Comparison of ENCODE assay signal across 8 cellular contexts in genomic region chr17:62454111-62454510, GRCh38.
DNase-seq lines count a peak whose midpoint lies in the region; ATAC-seq and TF ChIP-seq lines count a peak whose summit lies in the region.
"Not testable (repeated sequence)": the region's sequence is repeated elsewhere in the genome, so short reads cannot be mapped to it uniquely, and the experiment has no call there.

No MANE protein-coding gene starts in this region.

- peak overlapping the region; percentile 87 for H3K27ac Mint-ChIP-seq in stimulated activated naive B cell treated with anti-CD40 and anti-IgM and Interleukin-4, amounts not matched to agents 10 μg/mL and 1 μg/mL and 100 μg/mL, for 72 hours

- H3K9me3 Mint-ChIP-seq in stimulated activated naive B cell treated with anti-CD40 and anti-IgM and Interleukin-4, amounts not matched to agents 10 μg/mL and 1 μg/mL and 100 μg/mL, for 72 hours: not testable (repeated sequence)

- H2AFZ ChIP-seq in KMS-11 (ENCODE audit: low read depth): not testable (repeated sequence)

- TF ChIP-seq CTCF in GM06990 (IDR thresholded peaks at IDR 0.05; ENCODE audit: insufficient read depth, low read length, poor library complexity, severe bottlenecking); KMS-11 (conservative IDR thresholded peaks at IDR 0.05; ENCODE audit: low read depth, low read length): not testable (repeated sequence)

- 0 out of 2 replicates have a peak overlapping the region, but pooled peaks have one; percentile 9 for H3K4me3 ChIP-seq in GM06990 (replicated peaks; ENCODE audit: low read depth, low read length)
- H3K4me3 ChIP-seq in KMS-11 (IDR thresholded peaks at IDR 0.05; ENCODE audit: insufficient read depth, low read depth, low read length): not testable (repeated sequence)

- not testable (repeated sequence) for H3K27me3 Mint-ChIP-seq in stimulated activated naive B cell treated with anti-CD40 and anti-IgM and Interleukin-4, amounts not matched to agents 10 μg/mL and 1 μg/mL and 100 μg/mL, for 72 hours

- not testable (repeated sequence) for DNase-seq in GM06990 (ENCODE audit: extremely low read depth, insufficient read length); stimulated activated naive B cell treated with anti-CD40 and anti-IgM and Interleukin-4, amounts not matched to agents 10 μg/mL and 1 μg/mL and 100 μg/mL, for 72 hours

- H3K4me1 ChIP-seq in KMS-11 (ENCODE audit: low read depth, poor library complexity, severe bottlenecking): peaks cover 76% of the 10 kb centered on the region

- ATAC-seq in GM18868 (IDR thresholded peaks at IDR 0.05; ENCODE audit: unreplicated experiment): peak; percentile 68
- ATAC-seq in GM19468 (IDR thresholded peaks at IDR 0.05; ENCODE audit: extremely low read depth, unreplicated experiment): peak; percentile 40
- ATAC-seq in HG02610 (IDR thresholded peaks at IDR 0.05; ENCODE audit: unreplicated experiment): peak; percentile 79
- ATAC-seq in HG03066 (IDR thresholded peaks at IDR 0.05; ENCODE audit: low read depth, unreplicated experiment): peak; percentile 53
- ATAC-seq in stimulated activated naive B cell treated with anti-CD40 and anti-IgM and Interleukin-4, amounts not matched to agents 10 μg/mL and 1 μg/mL and 100 μg/mL, for 72 hours (replicated peaks): peak; percentile 38 to 54

- H3K27ac ChIP-seq in KMS-11 (peak overlapping the region; percentile 85), cingulate gyrus (ENCODE audit: low read depth, low read length) (peak overlapping the region; percentile 54)

- peaks cover 14 to 25% of the 10 kb centered on the region in 2 donors for H3K4me1 Mint-ChIP-seq in stimulated activated naive B cell treated with anti-CD40 and anti-IgM and Interleukin-4, amounts not matched to agents 10 μg/mL and 1 μg/mL and 100 μg/mL, for 72 hours

- not testable (repeated sequence) for H3K79me2 ChIP-seq in KMS-11 (ENCODE audit: insufficient read depth, low read depth)

- H4K20me1 ChIP-seq in KMS-11 (ENCODE audit: insufficient read depth): not testable (repeated sequence)

- not testable (repeated sequence) for H3K27me3 ChIP-seq in GM06990 (replicated peaks; ENCODE audit: control insufficient read depth, insufficient read depth, low read length); KMS-11 (ENCODE audit: insufficient read depth, low read depth)

- not testable (repeated sequence) for H3K36me3 Mint-ChIP-seq in stimulated activated naive B cell treated with anti-CD40 and anti-IgM and Interleukin-4, amounts not matched to agents 10 μg/mL and 1 μg/mL and 100 μg/mL, for 72 hours

- H3K4me2 ChIP-seq in KMS-11: peak overlapping the region; percentile 65

- H3K4me3 Mint-ChIP-seq in stimulated activated naive B cell treated with anti-CD40 and anti-IgM and Interleukin-4, amounts not matched to agents 10 μg/mL and 1 μg/mL and 100 μg/mL, for 72 hours: peak overlapping the region in 1 of 2 donors; percentile 28

- H3K36me3 ChIP-seq in GM06990 (ENCODE audit: control insufficient read depth, insufficient read depth, low read length); KMS-11 (ENCODE audit: insufficient read depth): not testable (repeated sequence)

- peak overlapping the region; percentile 14; the same call in 1 of the 2 replicates for H3K9ac ChIP-seq in KMS-11
